Comparison of ENCODE assay signal across 17 cellular contexts in the genomic region with DNA sequence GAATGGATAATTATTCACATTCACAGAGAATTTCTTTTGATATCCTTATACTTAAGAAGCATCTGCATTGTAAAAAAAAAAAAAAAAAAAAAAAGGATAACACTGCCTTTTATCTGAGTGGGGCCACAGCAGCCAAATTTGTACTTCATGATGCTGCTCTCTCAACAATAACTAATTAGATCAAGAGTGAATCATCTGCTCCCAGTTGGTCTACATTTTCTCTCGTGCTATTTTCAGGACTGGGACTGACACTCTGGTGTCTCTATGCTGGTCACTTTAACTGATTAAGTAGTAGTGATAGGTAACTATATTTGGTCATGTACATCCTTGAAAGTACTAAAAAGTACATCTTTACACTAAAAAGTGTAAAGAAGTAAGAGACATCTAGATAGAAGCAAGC.
"Had no signal": no experiment of that assay in that cellular context is flagged by ENCODE, and none has a peak within 500 bp of the region (broad histone marks: within the 10 kb centered on the region; RNA-seq: fewer than 3 reads in every experiment).

No MANE protein-coding gene starts in this region.

- H3K27ac ChIP-seq: adrenal gland, coronary artery, pancreas, VCaP had no signal

- ATAC-seq: activated CD8-positive, alpha-beta memory T cell treated with anti-CD3 and anti-CD28 coated beads, Interleukin-2, amount 10 ng/mL, durations not matched to agents 7 days and 5 days; esophagus mucosa; stimulated activated memory B cell treated with anti-CD40 and anti-IgM and Interleukin-4, amounts not matched to agents 10 μg/mL and 1 μg/mL and 100 μg/mL, for 72 hours; T-cell had no signal

- H3K36me3 ChIP-seq: adrenal gland, pancreas had no signal

- H3K9me3 ChIP-seq: adrenal gland, pancreas had no signal

- H3K27me3 ChIP-seq: adrenal gland, pancreas had no signal

- DNase-seq: activated CD4-positive, alpha-beta T cell treated with anti-CD3 and anti-CD28 coated beads for 1 hour; activated CD4-positive, alpha-beta T cell treated with anti-CD3 and anti-CD28 coated beads, Interleukin-2, amount 50 U/mL, for 48 hours; activated CD8-positive, alpha-beta memory T cell treated with anti-CD3 and anti-CD28 coated beads, Interleukin-2, amount 10 ng/mL, durations not matched to agents 7 days and 5 days; activated naive CD4-positive, alpha-beta T cell treated with anti-CD3 and anti-CD28 coated beads, Interleukin-2, amount 10 ng/mL, durations not matched to agents 7 days and 5 days; activated T-cell treated with anti-CD3 and anti-CD28 coated beads, Interleukin-2, amount 50 U/mL, for 1 hour; adrenal gland; left cardiac atrium; naive B cell; pancreas; stimulated activated CD4-positive, alpha-beta T cell treated with anti-CD3 and anti-CD28 coated beads, Interleukin-2, amount 100 ng/mL, for 48 hours; T-cell; T1000 had no signal

- H3K4me3 ChIP-seq: adrenal gland, coronary artery, lung, pancreas had no signal

- H3K4me1 ChIP-seq: adrenal gland, pancreas had no signal
